22 cellular contexts compared by ENCODE assay signal in genomic region chr2:183605440-183605839, GRCh38.
"Had no signal": no experiment of that assay in that cellular context is flagged by ENCODE, and none has a peak within 500 bp of the region (broad histone marks: within the 10 kb centered on the region; RNA-seq: fewer than 3 reads in every experiment).

No MANE protein-coding gene starts in this region.

- H3K4me3 ChIP-seq: K562, SJSA1, SK-N-MC had no signal

- H3K9ac ChIP-seq: KMS-11 had no signal

- DNase-seq: Kasumi-1, MM.1S, NCI-H1092 treated with DMSO at 0.1 percent for 48 hours, NCI-H1436, NCI-H1694 treated with DMSO at 0.1 percent for 48 hours, NCI-H1930, NCI-H2081, NCI-H2107, NCI-H2171 treated with DMSO at 0.1 percent for 48 hours, NCI-H446, NCI-H510A, NCI-H524 treated with DMSO at 0.1 percent for 48 hours, NCI-H774, Right ventricle myocardium superior, RPMI8226, SIG-M5 had no signal

- H3K27me3 ChIP-seq: SJSA1 had no signal

- FAIRE-seq: HTR-8/SVneo, RCC 7860 had no signal

- H3K9me3 ChIP-seq: SJSA1 had no signal

- H3K4me2 ChIP-seq: KMS-11 had no signal

- H3K27ac ChIP-seq: KMS-11, SJSA1, SK-N-MC had no signal

- H3K4me1 ChIP-seq: SJSA1 had no signal

- ATAC-seq: K562 had no signal

- H3K36me3 ChIP-seq: SJSA1 had no signal
